In genomic region chr14:52845079-52845478, GRCh38 we compare ENCODE assay signal across 12 cellular contexts. TPM values are rescaled to one million over a fixed set of nuclear protein-coding genes. Genes with fewer than 3 reads are reported as not detected.
DNase-seq lines count a peak whose midpoint lies in the region; ATAC-seq, FAIRE-seq and TF ChIP-seq lines count a peak whose summit lies in the region.
"Had no signal": no experiment of that assay in that cellular context is flagged by ENCODE, and none has a peak within 500 bp of the region (broad histone marks: within the 10 kb centered on the region; RNA-seq: fewer than 3 reads in every experiment).

No MANE protein-coding gene starts in this region.

- no peaks in the 10 kb centered on the region for H3K27me3 ChIP-seq in neural progenitor cell

- no peak overlapping the region for H3K4me2 ChIP-seq in neural progenitor cell

- no peaks in the 10 kb centered on the region for H3K9me3 ChIP-seq in neural progenitor cell (ENCODE audit: low read depth)

- no peak for DNase-seq in Right ventricle myocardium superior
- no peak for DNase-seq in neural progenitor cell (ENCODE audit: low spot score)
- DNase-seq in type B pancreatic cell (ENCODE audit: extremely low spot score, unreplicated experiment), result no peak
- no peak for DNase-seq in H54 (ENCODE audit: insufficient read length, low spot score)
- no peak for DNase-seq in NCI-H226
- DNase-seq in NCI-H1105 (lab: John Stamatoyannopoulos, UW), result no peak
- DNase-seq in NOMO-1 treated with DMSO at 0.1 percent for 48 hours (lab: John Stamatoyannopoulos, UW; ENCODE audit: unreplicated experiment), result no peak
- DNase-seq: activated naive CD8-positive, alpha-beta T cell treated with anti-CD3 and anti-CD28 coated beads, Interleukin-2, amount 50 U/mL, for 24 hours; activated T-cell treated with anti-CD3 and anti-CD28 coated beads, Interleukin-2, amount 50 U/mL, for 24 hours; stimulated activated CD4-positive, alpha-beta T cell treated with anti-CD3 and anti-CD28 coated beads, Interleukin-2, amount 100 ng/mL, for 24 hours had no signal

- no peak overlapping the region for H3K27ac Mint-ChIP-seq in neural progenitor cell
- peak overlapping the region; percentile 29 for H3K27ac Mint-ChIP-seq in type B pancreatic cell
- H3K27ac Mint-ChIP-seq: activated naive CD8-positive, alpha-beta T cell treated with anti-CD3 and anti-CD28 coated beads, Interleukin-2, amount 50 U/mL, for 24 hours; activated T-cell treated with anti-CD3 and anti-CD28 coated beads, Interleukin-2, amount 50 U/mL, for 24 hours; stimulated activated memory B cell treated with anti-CD40 and anti-IgM and Interleukin-4, amounts not matched to agents 10 μg/mL and 1 μg/mL and 100 μg/mL, for 72 hours had no signal

- FAIRE-seq in H54 (lab: Jason Lieb, UNC), result no peak

- intact Hi-C loops in Right ventricle myocardium superior (cut with DNase I), result no loop called here

- H3K4me1 ChIP-seq in neural progenitor cell, result peaks cover 12% of the 10 kb centered on the region

- no peaks in the 10 kb centered on the region for H3K36me3 Mint-ChIP-seq in neural progenitor cell
- no peaks in the 10 kb centered on the region for H3K36me3 Mint-ChIP-seq in type B pancreatic cell
- H3K36me3 Mint-ChIP-seq: stimulated activated memory B cell treated with anti-CD40 and anti-IgM and Interleukin-4, amounts not matched to agents 10 μg/mL and 1 μg/mL and 100 μg/mL, for 72 hours had no signal

- TF ChIP-seq CTCF in VCaP (conservative IDR thresholded peaks at IDR 0.05) (no peak), neural progenitor cell (IDR thresholded peaks at IDR 0.05) (no peak), type B pancreatic cell (conservative IDR thresholded peaks at IDR 0.05) (no peak)

- peaks cover 16% of the 10 kb centered on the region for H3K4me1 Mint-ChIP-seq in neural progenitor cell
- peaks cover 24% of the 10 kb centered on the region for H3K4me1 Mint-ChIP-seq in type B pancreatic cell (ENCODE audit: unreplicated experiment)
- H3K4me1 Mint-ChIP-seq: activated naive CD8-positive, alpha-beta T cell treated with anti-CD3 and anti-CD28 coated beads, Interleukin-2, amount 50 U/mL, for 24 hours had no signal

- peak overlapping the region; percentile 44 for H2AFZ ChIP-seq in neural progenitor cell (replicated peaks)

- peak; percentile 56 for ATAC-seq in Right ventricle myocardium superior (ENCODE audit: poor library complexity)
- ATAC-seq: activated naive CD8-positive, alpha-beta T cell treated with anti-CD3 and anti-CD28 coated beads, Interleukin-2, amount 50 U/mL, for 24 hours had no signal

- no peak overlapping the region for H3K4me3 ChIP-seq in neural progenitor cell

- H3K27me3 Mint-ChIP-seq in neural progenitor cell (ENCODE audit: insufficient read depth, low read depth) (peaks cover 10% of the 10 kb centered on the region), type B pancreatic cell (no peaks in the 10 kb centered on the region)
- H3K27me3 Mint-ChIP-seq: activated naive CD8-positive, alpha-beta T cell treated with anti-CD3 and anti-CD28 coated beads, Interleukin-2, amount 50 U/mL, for 24 hours; activated T-cell treated with anti-CD3 and anti-CD28 coated beads, Interleukin-2, amount 50 U/mL, for 24 hours had no signal

- H3K36me3 ChIP-seq in neural progenitor cell, result no peaks in the 10 kb centered on the region

- no peak overlapping the region for H3K9ac ChIP-seq in neural progenitor cell

- no peaks in the 10 kb centered on the region for H4K20me1 ChIP-seq in neural progenitor cell (ENCODE audit: low read depth)

- H3K4me3 Mint-ChIP-seq in neural progenitor cell (no peak overlapping the region), type B pancreatic cell (no peak overlapping the region)
- H3K4me3 Mint-ChIP-seq: activated naive CD8-positive, alpha-beta T cell treated with anti-CD3 and anti-CD28 coated beads, Interleukin-2, amount 50 U/mL, for 24 hours; activated T-cell treated with anti-CD3 and anti-CD28 coated beads, Interleukin-2, amount 50 U/mL, for 24 hours; stimulated activated memory B cell treated with anti-CD40 and anti-IgM and Interleukin-4, amounts not matched to agents 10 μg/mL and 1 μg/mL and 100 μg/mL, for 72 hours had no signal

- H3K9me3 Mint-ChIP-seq in neural progenitor cell (peaks cover under 1% of the 10 kb centered on the region), type B pancreatic cell (no peaks in the 10 kb centered on the region)
- H3K9me3 Mint-ChIP-seq: activated naive CD8-positive, alpha-beta T cell treated with anti-CD3 and anti-CD28 coated beads, Interleukin-2, amount 50 U/mL, for 24 hours; activated T-cell treated with anti-CD3 and anti-CD28 coated beads, Interleukin-2, amount 50 U/mL, for 24 hours; stimulated activated memory B cell treated with anti-CD40 and anti-IgM and Interleukin-4, amounts not matched to agents 10 μg/mL and 1 μg/mL and 100 μg/mL, for 72 hours had no signal

- no peaks in the 10 kb centered on the region for H3K79me2 ChIP-seq in neural progenitor cell (ENCODE audit: low read depth)

- H3K27ac ChIP-seq in VCaP, result peak overlapping the region; percentile 36
- no peak overlapping the region for H3K27ac ChIP-seq in neural progenitor cell

- H3F3A ChIP-seq in neural progenitor cell (ENCODE audit: low read depth), result peaks cover 12% of the 10 kb centered on the region

- no peak for TF ChIP-seq POLR2A in H54 (IDR thresholded peaks at IDR 0.05; ENCODE audit: low read depth, low read length)

RNA-seq across cellular contexts. Expression of gene GNPNAT1, which starts 53.7 kb away (rescaled TPM):
- 5.8 TPM for total RNA-seq in Right ventricle myocardium superior
- total RNA-seq in neural progenitor cell (ENCODE audit: low replicate concordance), result 33.0 and 41.8 TPM in 2 replicates
- 23.7 and 26.6 TPM in 2 replicates for total RNA-seq in type B pancreatic cell (ENCODE audit: low replicate concordance)
